ENCODE assay signal across 8 cellular contexts in the genomic region with DNA sequence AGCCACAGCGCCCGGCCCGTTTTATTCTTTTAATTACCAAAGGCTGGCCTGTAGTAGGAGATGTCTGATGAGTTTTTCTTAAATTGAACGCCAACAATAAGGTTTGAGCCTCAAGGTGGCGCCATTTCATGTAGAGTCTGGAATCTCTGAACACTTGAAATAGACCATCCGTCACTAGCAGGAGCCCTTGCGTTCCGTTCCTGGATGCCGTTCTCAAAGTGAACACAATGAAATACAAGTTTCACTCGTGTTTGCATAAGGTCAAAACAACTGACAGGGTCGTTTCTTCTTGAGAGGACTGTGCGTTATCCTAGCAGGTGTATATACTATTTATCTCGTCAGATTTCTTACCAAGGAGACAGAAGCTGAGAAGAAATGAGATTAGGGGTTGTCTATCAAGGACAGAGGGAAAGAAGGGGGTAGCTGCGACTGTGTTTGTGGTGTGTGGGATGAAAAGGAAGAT. TPM values are rescaled to one million over a fixed set of nuclear protein-coding genes. Genes with fewer than 3 reads are reported as not detected.
DNase-seq lines count a peak whose midpoint lies in the region; ATAC-seq and TF ChIP-seq lines count a peak whose summit lies in the region.

No MANE protein-coding gene starts in this region.

- WGBS in body of pancreas, 2 donors: 1% methylated on average over 10 to 14 of the region's 14 CpGs
- WGBS in iPS DF 6.9 (ENCODE audit: insufficient coverage, insufficient read length): 100% methylated on average over 1 of the region's 14 CpGs

- H3K9me3 ChIP-seq in body of pancreas: no peaks in the 10 kb centered on the region
- no peaks in the 10 kb centered on the region for H3K9me3 ChIP-seq in iPS DF 6.9 (ENCODE audit: control insufficient read depth, insufficient read depth, low read length)

- peak; percentile 19 for DNase-seq in NK-92 treated with Interleukin-12 subunit alpha and Interleukin-12 subunit beta, amount 100 ng/mL, for 24 hours (lab: John Stamatoyannopoulos, UW)
- DNase-seq in NK-92 (lab: John Stamatoyannopoulos, UW; ENCODE audit: unreplicated experiment) (no peak), NCI-H2107 treated with DMSO at 0.1 percent for 48 hours (lab: John Stamatoyannopoulos, UW; ENCODE audit: unreplicated experiment) (peak; percentile 88), UCSD-AML1 (lab: John Stamatoyannopoulos, UW; ENCODE audit: unreplicated experiment) (peak; percentile 51), body of pancreas (peak; percentile 79 to 90 (median 86)), iPS DF 6.9 (ENCODE audit: low read depth, low spot score) (peak; percentile 86)
- DNase-seq in stimulated activated CD4-positive, alpha-beta T cell treated with anti-CD3 and anti-CD28 coated beads, Interleukin-12 subunit alpha, Interleukin-12 subunit beta, amount 100 ng/mL, for 4 hours: peak; percentile 68

- ATAC-seq in body of pancreas (peak; percentile 79), GM21825 (IDR thresholded peaks at IDR 0.05; ENCODE audit: unreplicated experiment) (no peak)

- H3K27me3 ChIP-seq in body of pancreas (peaks cover 0 to 3% of the 10 kb centered on the region in 2 donors), iPS DF 6.9 (ENCODE audit: control insufficient read depth, insufficient read depth, low read length) (no peaks in the 10 kb centered on the region; the same call in 1 of the 2 replicates)

- H3K4me3 ChIP-seq in body of pancreas: no peak overlapping the region
- H3K4me3 ChIP-seq in iPS DF 6.9 (ENCODE audit: low read length): no peak overlapping the region

- intact Hi-C loops in body of pancreas (cut with DNase I): no loop called here

- no peaks in the 10 kb centered on the region for H3K36me3 ChIP-seq in body of pancreas (replicated peaks in 1 of 2; ENCODE audit: insufficient read depth in 1 of 2, low read depth in 2 of 2)
- no peaks in the 10 kb centered on the region for H3K36me3 ChIP-seq in iPS DF 6.9 (ENCODE audit: control insufficient read depth, insufficient read depth, low read length)

- no peaks in the 10 kb centered on the region for H3K4me1 ChIP-seq in body of pancreas
- H3K4me1 ChIP-seq in iPS DF 6.9 (ENCODE audit: control insufficient read depth, insufficient read depth, low read length): no peaks in the 10 kb centered on the region; the same call in 1 of the 2 replicates

- TF ChIP-seq CTCF in body of pancreas (IDR thresholded peaks at IDR 0.05): peak; percentile 36 to 82 (median 75)

- TF ChIP-seq POLR2A in body of pancreas (IDR thresholded peaks at IDR 0.05): no peak

- H3K27ac ChIP-seq in body of pancreas (no peak overlapping the region), iPS DF 6.9 (ENCODE audit: low read length) (no peak overlapping the region)

RNA-seq across cellular contexts. Expression of a gene that starts 18.7 kb away (rescaled TPM):
- total RNA-seq in body of pancreas: not detected

RNA-seq across cellular contexts. Expression of a gene that starts 37.2 kb away (rescaled TPM):
- 10 to 100 TPM in 1 of 2 donors, not detected in 1; 10.4 TPM for total RNA-seq in body of pancreas

RNA-seq across cellular contexts. Expression of a gene that starts 47.5 kb away (rescaled TPM):
- total RNA-seq in body of pancreas: 1 to 10 TPM; 5.4 to 7.9 TPM
